22 cellular contexts compared by ENCODE assay signal in genomic region chr7:157663061-157663863, GRCh38.
DNase-seq lines count a peak whose midpoint lies in the region; ATAC-seq and TF ChIP-seq lines count a peak whose summit lies in the region.
"Had no signal": no experiment of that assay in that cellular context is flagged by ENCODE, and none has a peak within 500 bp of the region (broad histone marks: within the 10 kb centered on the region; RNA-seq: fewer than 3 reads in every experiment).

No MANE protein-coding gene starts in this region.

- H3K79me2 ChIP-seq in hepatocyte: no peaks in the 10 kb centered on the region

- H3K4me1 ChIP-seq in SJCRH30: peaks cover 12% of the 10 kb centered on the region
- no peaks in the 10 kb centered on the region for H3K4me1 ChIP-seq in hepatocyte (ENCODE audit: insufficient read depth)
- H3K4me1 ChIP-seq: body of pancreas, prostate gland had no signal

- no peak overlapping the region for H2AFZ ChIP-seq in hepatocyte

- no peak overlapping the region for H3K4me2 ChIP-seq in hepatocyte

- no peak overlapping the region for H3K27ac Mint-ChIP-seq in stimulated activated memory B cell treated with anti-CD40 and anti-IgM and Interleukin-4, amounts not matched to agents 10 μg/mL and 1 μg/mL and 100 μg/mL, for 72 hours
- H3K27ac Mint-ChIP-seq: activated CD4-positive, alpha-beta memory T cell treated with anti-CD3 and anti-CD28 coated beads, Interleukin-2, amount 10 ng/mL, durations not matched to agents 7 days and 5 days; activated naive CD4-positive, alpha-beta T cell treated with anti-CD3 and anti-CD28 coated beads, Interleukin-2, amount 50 U/mL, for 72 hours; activated T-cell treated with anti-CD3 and anti-CD28 coated beads, Interleukin-2, amount 50 U/mL, for 72 hours; CD4-positive, CD25-positive, alpha-beta regulatory T cell; dendritic cell treated with granulocyte-macrophage colony-stimulating factor and Interleukin-4, amounts not matched to agents 40 ng/mL and 50 ng/mL, for 4 days; memory B cell; naive thymus-derived CD4-positive, alpha-beta T cell had no signal

- H3K36me3 ChIP-seq in SJCRH30: no peaks in the 10 kb centered on the region
- H3K36me3 ChIP-seq in hepatocyte (replicated peaks; ENCODE audit: insufficient read depth, low read depth): no peaks in the 10 kb centered on the region
- H3K36me3 ChIP-seq: prostate gland had no signal

- H3K36me3 Mint-ChIP-seq in stimulated activated memory B cell treated with anti-CD40 and anti-IgM and Interleukin-4, amounts not matched to agents 10 μg/mL and 1 μg/mL and 100 μg/mL, for 72 hours: no peaks in the 10 kb centered on the region
- H3K36me3 Mint-ChIP-seq: activated naive CD4-positive, alpha-beta T cell treated with anti-CD3 and anti-CD28 coated beads, Interleukin-2, amount 50 U/mL, for 72 hours; CD4-positive, CD25-positive, alpha-beta regulatory T cell; memory B cell; naive thymus-derived CD4-positive, alpha-beta T cell had no signal

- no peak for TF ChIP-seq CTCF in hepatocyte (IDR thresholded peaks at IDR 0.05; ENCODE audit: poor library complexity)

- H3K27me3 ChIP-seq in SJCRH30: no peaks in the 10 kb centered on the region
- no peaks in the 10 kb centered on the region for H3K27me3 ChIP-seq in hepatocyte
- H3K27me3 ChIP-seq: body of pancreas had no signal

- H3K9me2 ChIP-seq in hepatocyte (replicated peaks; ENCODE audit: insufficient read depth): no peaks in the 10 kb centered on the region

- WGBS in hepatocyte (ENCODE audit: low lambda C conversion rate, missing lambda C conversion rate): 74% methylated on average over 32 of the region's 32 CpGs

- peak; percentile 22 for ATAC-seq in stimulated activated memory B cell treated with anti-CD40 and anti-IgM and Interleukin-4, amounts not matched to agents 10 μg/mL and 1 μg/mL and 100 μg/mL, for 72 hours
- ATAC-seq in HG02852 (IDR thresholded peaks at IDR 0.05; ENCODE audit: unreplicated experiment): no peak
- ATAC-seq: activated naive CD4-positive, alpha-beta T cell treated with anti-CD3 and anti-CD28 coated beads, Interleukin-2, amount 50 U/mL, for 72 hours; activated T-cell treated with anti-CD3 and anti-CD28 coated beads, Interleukin-2, amount 50 U/mL, for 72 hours; body of pancreas; naive thymus-derived CD4-positive, alpha-beta T cell had no signal

- H3K9me3 Mint-ChIP-seq in stimulated activated memory B cell treated with anti-CD40 and anti-IgM and Interleukin-4, amounts not matched to agents 10 μg/mL and 1 μg/mL and 100 μg/mL, for 72 hours: no peaks in the 10 kb centered on the region
- H3K9me3 Mint-ChIP-seq: activated CD4-positive, alpha-beta memory T cell treated with anti-CD3 and anti-CD28 coated beads, Interleukin-2, amount 10 ng/mL, durations not matched to agents 7 days and 5 days; activated naive CD4-positive, alpha-beta T cell treated with anti-CD3 and anti-CD28 coated beads, Interleukin-2, amount 50 U/mL, for 72 hours; activated T-cell treated with anti-CD3 and anti-CD28 coated beads, Interleukin-2, amount 50 U/mL, for 72 hours; dendritic cell treated with granulocyte-macrophage colony-stimulating factor and Interleukin-4, amounts not matched to agents 40 ng/mL and 50 ng/mL, for 4 days; memory B cell; naive thymus-derived CD4-positive, alpha-beta T cell had no signal

- H3K4me3 ChIP-seq in SJCRH30: no peak overlapping the region
- H3K4me3 ChIP-seq in hepatocyte: no peak overlapping the region
- H3K4me3 ChIP-seq: body of pancreas, prostate gland had no signal

- peaks cover 7% of the 10 kb centered on the region for H3K4me1 Mint-ChIP-seq in stimulated activated memory B cell treated with anti-CD40 and anti-IgM and Interleukin-4, amounts not matched to agents 10 μg/mL and 1 μg/mL and 100 μg/mL, for 72 hours
- H3K4me1 Mint-ChIP-seq: memory B cell had no signal

- H3K9me3 ChIP-seq in SJCRH30 (replicated peaks) (no peaks in the 10 kb centered on the region), hepatocyte (ENCODE audit: low read depth) (no peaks in the 10 kb centered on the region)
- H3K9me3 ChIP-seq: body of pancreas, prostate gland had no signal

- H4K20me1 ChIP-seq in hepatocyte (ENCODE audit: insufficient read depth, poor library complexity, severe bottlenecking): no peaks in the 10 kb centered on the region

- H3K27me3 Mint-ChIP-seq in stimulated activated memory B cell treated with anti-CD40 and anti-IgM and Interleukin-4, amounts not matched to agents 10 μg/mL and 1 μg/mL and 100 μg/mL, for 72 hours: peaks cover 3% of the 10 kb centered on the region
- H3K27me3 Mint-ChIP-seq: memory B cell had no signal

- H3K27ac ChIP-seq in SJCRH30 (no peak overlapping the region), hepatocyte (no peak overlapping the region)
- H3K27ac ChIP-seq: body of pancreas, prostate gland, VCaP had no signal

- no peak overlapping the region for H3K4me3 Mint-ChIP-seq in stimulated activated memory B cell treated with anti-CD40 and anti-IgM and Interleukin-4, amounts not matched to agents 10 μg/mL and 1 μg/mL and 100 μg/mL, for 72 hours
- H3K4me3 Mint-ChIP-seq: activated CD4-positive, alpha-beta memory T cell treated with anti-CD3 and anti-CD28 coated beads, Interleukin-2, amount 10 ng/mL, durations not matched to agents 7 days and 5 days; activated T-cell treated with anti-CD3 and anti-CD28 coated beads, Interleukin-2, amount 50 U/mL, for 72 hours; CD4-positive, CD25-positive, alpha-beta regulatory T cell; dendritic cell treated with granulocyte-macrophage colony-stimulating factor and Interleukin-4, amounts not matched to agents 40 ng/mL and 50 ng/mL, for 4 days; memory B cell; naive thymus-derived CD4-positive, alpha-beta T cell had no signal

- peak; percentile 49 for DNase-seq in activated effector memory CD4-positive, alpha-beta T cell treated with anti-CD3 and anti-CD28 coated beads, Interleukin-2, amount 50 U/mL, for 16 hours
- DNase-seq in activated effector memory CD4-positive, alpha-beta T cell treated with Interleukin-2 at 50 U/mL for 16 hours: no peak
- DNase-seq in SJCRH30 (peak; percentile 83), hepatocyte (ENCODE audit: low spot score) (peak; percentile 54), NK-92 (lab: John Stamatoyannopoulos, UW; ENCODE audit: unreplicated experiment) (no peak), NCI-H1417 treated with DMSO at 0.1 percent for 48 hours (lab: John Stamatoyannopoulos, UW) (no peak)
- DNase-seq: activated CD4-positive, alpha-beta memory T cell treated with anti-CD3 and anti-CD28 coated beads, Interleukin-2, amount 10 ng/mL, durations not matched to agents 7 days and 5 days; activated T-cell treated with anti-CD3 and anti-CD28 coated beads, Interleukin-2, amount 50 U/mL, for 72 hours; body of pancreas; CD4-positive, CD25-positive, alpha-beta regulatory T cell; foreskin fibroblast; islet precursor cell; naive thymus-derived CD4-positive, alpha-beta T cell; NCI-H2029; NCI-H510A treated with DMSO at 0.1 percent for 48 hours had no signal

Comparison
In these comparisons a context has a peak if more than half of its experiments do, and no peak if none do; other contexts are left out.
1. DNase-seq: peak in activated effector memory CD4-positive, alpha-beta T cell treated with anti-CD3 and anti-CD28 coated beads, Interleukin-2, amount 50 U/mL, for 16 hours (single experiment), SJCRH30 (2 of 2) and hepatocyte (single experiment); none in activated effector memory CD4-positive, alpha-beta T cell treated with Interleukin-2 at 50 U/mL for 16 hours (single experiment), NK-92 (single experiment) and NCI-H1417 treated with DMSO at 0.1 percent for 48 hours (single experiment).